ENCODE assay signal across 1 cellular context in genomic region chr6:20455175-20456075, GRCh38.
TF ChIP-seq lines count a peak whose summit lies in the region.

No MANE protein-coding gene starts in this region.

TF ChIP-seq in K562, 482 proteins besides CTCF, POLR2A, EP300 and RAD21 (continued from another document and continues in another):
- TF ChIP-seq, protein P1, sequence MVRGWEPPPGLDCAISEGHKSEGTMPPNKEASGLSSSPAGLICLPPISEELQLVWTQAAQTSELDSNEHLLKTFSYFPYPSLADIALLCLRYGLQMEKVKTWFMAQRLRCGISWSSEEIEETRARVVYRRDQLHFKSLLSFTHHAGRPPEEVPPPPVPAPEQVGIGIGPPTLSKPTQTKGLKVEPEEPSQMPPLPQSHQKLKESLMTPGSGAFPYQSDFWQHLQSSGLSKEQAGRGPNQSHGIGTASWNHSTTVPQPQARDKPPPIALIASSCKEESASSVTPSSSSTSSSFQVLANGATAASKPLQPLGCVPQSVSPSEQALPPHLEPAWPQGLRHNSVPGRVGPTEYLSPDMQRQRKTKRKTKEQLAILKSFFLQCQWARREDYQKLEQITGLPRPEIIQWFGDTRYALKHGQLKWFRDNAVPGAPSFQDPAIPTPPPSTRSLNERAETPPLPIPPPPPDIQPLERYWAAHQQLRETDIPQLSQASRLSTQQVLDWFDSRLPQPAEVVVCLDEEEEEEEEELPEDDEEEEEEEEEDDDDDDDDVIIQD (CRISPR knock-in tag; IDR thresholded peaks at IDR 0.05), result no peak
- TF ChIP-seq ZNF41 (CRISPR knock-in tag; conservative IDR thresholded peaks at IDR 0.05) (no peak), GABPB1 (CRISPR knock-in tag; IDR thresholded peaks at IDR 0.05) (0 out of 2 replicates have a peak, but pooled peaks have one; percentile 18), ZNF592 (IDR thresholded peaks at IDR 0.05) (peak; percentile 62; the same call in 1 of the 2 replicates), ZNF121 (CRISPR knock-in tag; conservative IDR thresholded peaks at IDR 0.05) (no peak), NFRKB (IDR thresholded peaks at IDR 0.05; ENCODE audit: low read depth) (no peak), HSF4 (CRISPR knock-in tag; IDR thresholded peaks at IDR 0.05; ENCODE audit: borderline replicate concordance) (no peak), ID3 (CRISPR knock-in tag; IDR thresholded peaks at IDR 0.05) (no peak), ID3 (tag; IDR thresholded peaks at IDR 0.05) (0 out of 2 replicates have a peak, but pooled peaks have one; percentile 49), HDAC1 (IDR thresholded peaks at IDR 0.05) (no peak), ZBTB9 (CRISPR knock-in tag; IDR thresholded peaks at IDR 0.05) (no peak), ERF (CRISPR knock-in tag; IDR thresholded peaks at IDR 0.05) (no peak), NFXL1 (CRISPR knock-in tag; IDR thresholded peaks at IDR 0.05) (no peak), NBN (IDR thresholded peaks at IDR 0.05; ENCODE audit: low read depth) (no peak), BDP1 (IDR thresholded peaks at IDR 0.05; ENCODE audit: insufficient read depth, insufficient read length) (no peak), VEZF1 (CRISPR knock-in tag; IDR thresholded peaks at IDR 0.05) (no peak), BRD9 (IDR thresholded peaks at IDR 0.05; ENCODE audit: low read depth, partially characterized antibody) (no peak), MTA3 (IDR thresholded peaks at IDR 0.05; ENCODE audit: borderline replicate concordance) (no peak), NONO (IDR thresholded peaks at IDR 0.05; ENCODE audit: low read depth in 2 of 2, low read length in 1 of 2) (no peak), DIDO1 (tag; IDR thresholded peaks at IDR 0.05; ENCODE audit: low read depth) (no peak), ARID1B (IDR thresholded peaks at IDR 0.05) (peak; percentile 28; the same call in 1 of the 2 replicates), RCOR1 (IDR thresholded peaks at IDR 0.05; ENCODE audit: borderline replicate concordance in 1 of 2, low read depth in 2 of 2, low read length in 2 of 2) (no peak), CBFA2T3 (IDR thresholded peaks at IDR 0.05) (0 out of 2 replicates have a peak, but pooled peaks have one; percentile 4), ZFX (CRISPR knock-in tag; IDR thresholded peaks at IDR 0.05) (no peak), RFX1 (IDR thresholded peaks at IDR 0.05) (no peak), NR2C2 (CRISPR knock-in tag; IDR thresholded peaks at IDR 0.05) (no peak), NR2C2 (tag; IDR thresholded peaks at IDR 0.05) (no peak), IRF2 (CRISPR knock-in tag; IDR thresholded peaks at IDR 0.05) (no peak), BRCA1 (IDR thresholded peaks at IDR 0.05) (no peak), BRCA1 (CRISPR knock-in tag; IDR thresholded peaks at IDR 0.05) (no peak), THRAP3 (IDR thresholded peaks at IDR 0.05; ENCODE audit: borderline replicate concordance) (no peak), MEIS2 (IDR thresholded peaks at IDR 0.05; ENCODE audit: partially characterized antibody) (peak; percentile 6), ZNF134 (CRISPR knock-in tag; conservative IDR thresholded peaks at IDR 0.05) (no peak), ZNF12 (CRISPR knock-in tag; IDR thresholded peaks at IDR 0.05) (no peak), ZC3H8 (IDR thresholded peaks at IDR 0.05) (no peak), MCM7 (IDR thresholded peaks at IDR 0.05) (no peak), TAF1 (IDR thresholded peaks at IDR 0.05; ENCODE audit: control insufficient read depth, extremely low read depth, insufficient read depth, low read length, severe bottlenecking) (no peak), CUX1 (CRISPR knock-in tag; IDR thresholded peaks at IDR 0.05) (0 out of 2 replicates have a peak, but pooled peaks have one; percentile 22), PBX2 (CRISPR knock-in tag; IDR thresholded peaks at IDR 0.05; ENCODE audit: low read depth) (no peak), PBX2 (tag; conservative IDR thresholded peaks at IDR 0.05; ENCODE audit: low read depth) (0 out of 2 replicates have a peak, but pooled peaks have one; percentile 17), EZH2 (IDR thresholded peaks at IDR 0.05; ENCODE audit: borderline replicate concordance, low read depth, low read length) (no peak), ZFP36 (IDR thresholded peaks at IDR 0.05; ENCODE audit: low read depth, low read length, partially characterized antibody) (no peak), HIVEP1 (CRISPR knock-in tag; IDR thresholded peaks at IDR 0.05) (no peak)
- TF ChIP-seq, protein P2, sequence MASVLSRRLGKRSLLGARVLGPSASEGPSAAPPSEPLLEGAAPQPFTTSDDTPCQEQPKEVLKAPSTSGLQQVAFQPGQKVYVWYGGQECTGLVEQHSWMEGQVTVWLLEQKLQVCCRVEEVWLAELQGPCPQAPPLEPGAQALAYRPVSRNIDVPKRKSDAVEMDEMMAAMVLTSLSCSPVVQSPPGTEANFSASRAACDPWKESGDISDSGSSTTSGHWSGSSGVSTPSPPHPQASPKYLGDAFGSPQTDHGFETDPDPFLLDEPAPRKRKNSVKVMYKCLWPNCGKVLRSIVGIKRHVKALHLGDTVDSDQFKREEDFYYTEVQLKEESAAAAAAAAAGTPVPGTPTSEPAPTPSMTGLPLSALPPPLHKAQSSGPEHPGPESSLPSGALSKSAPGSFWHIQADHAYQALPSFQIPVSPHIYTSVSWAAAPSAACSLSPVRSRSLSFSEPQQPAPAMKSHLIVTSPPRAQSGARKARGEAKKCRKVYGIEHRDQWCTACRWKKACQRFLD (CRISPR knock-in tag; IDR thresholded peaks at IDR 0.05), result peak; percentile 74
- TF ChIP-seq, protein P3, sequence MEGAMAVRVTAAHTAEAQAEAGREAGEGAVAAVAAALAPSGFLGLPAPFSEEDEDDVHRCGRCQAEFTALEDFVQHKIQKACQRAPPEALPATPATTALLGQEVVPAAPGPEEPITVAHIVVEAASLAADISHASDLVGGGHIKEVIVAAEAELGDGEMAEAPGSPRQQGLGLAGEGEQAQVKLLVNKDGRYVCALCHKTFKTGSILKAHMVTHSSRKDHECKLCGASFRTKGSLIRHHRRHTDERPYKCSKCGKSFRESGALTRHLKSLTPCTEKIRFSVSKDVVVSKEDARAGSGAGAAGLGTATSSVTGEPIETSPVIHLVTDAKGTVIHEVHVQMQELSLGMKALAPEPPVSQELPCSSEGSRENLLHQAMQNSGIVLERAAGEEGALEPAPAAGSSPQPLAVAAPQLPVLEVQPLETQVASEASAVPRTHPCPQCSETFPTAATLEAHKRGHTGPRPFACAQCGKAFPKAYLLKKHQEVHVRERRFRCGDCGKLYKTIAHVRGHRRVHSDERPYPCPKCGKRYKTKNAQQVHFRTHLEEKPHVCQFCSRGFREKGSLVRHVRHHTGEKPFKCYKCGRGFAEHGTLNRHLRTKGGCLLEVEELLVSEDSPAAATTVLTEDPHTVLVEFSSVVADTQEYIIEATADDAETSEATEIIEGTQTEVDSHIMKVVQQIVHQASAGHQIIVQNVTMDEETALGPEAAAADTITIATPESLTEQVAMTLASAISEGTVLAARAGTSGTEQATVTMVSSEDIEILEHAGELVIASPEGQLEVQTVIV (CRISPR knock-in tag; IDR thresholded peaks at IDR 0.05; ENCODE audit: borderline replicate concordance), result no peak
